17 cellular contexts compared by ENCODE assay signal in genomic region chr5:55582256-55582655, GRCh38. TPM values are rescaled to one million over a fixed set of nuclear protein-coding genes. Genes with fewer than 3 reads are reported as not detected.
DNase-seq lines count a peak whose midpoint lies in the region; ATAC-seq and TF ChIP-seq lines count a peak whose summit lies in the region.
"Had no signal": no experiment of that assay in that cellular context is flagged by ENCODE, and none has a peak within 500 bp of the region (broad histone marks: within the 10 kb centered on the region; RNA-seq: fewer than 3 reads in every experiment).

No MANE protein-coding gene starts in this region.

- intact Hi-C loops in activated CD8-positive, alpha-beta T cell treated with anti-CD3 and anti-CD28 coated beads for 36 hours (cut with micrococcal nuclease): no loop called here

- CTCF ChIA-PET in activated naive CD4-positive, alpha-beta T cell treated with anti-CD3 and anti-CD28 coated beads, Interleukin-2, amount 10 ng/mL, durations not matched to agents 7 days and 5 days (lab: Charles Lee): interaction anchor here (0.7 kb wide), 1 partner anchor 9 kb away, joined by 3 read pairs; no protein-coding TSS in a partner anchor
- CTCF ChIA-PET in activated CD8-positive, alpha-beta T cell treated with anti-CD3 and anti-CD28 coated beads for 36 hours (lab: Charles Lee): no interaction called here

- H3K27me3 Mint-ChIP-seq in activated naive CD4-positive, alpha-beta T cell treated with anti-CD3 and anti-CD28 coated beads, Interleukin-2, amount 10 ng/mL, durations not matched to agents 7 days and 5 days: no peaks in the 10 kb centered on the region
- peaks cover 2% of the 10 kb centered on the region for H3K27me3 Mint-ChIP-seq in activated CD8-positive, alpha-beta T cell treated with anti-CD3 and anti-CD28 coated beads for 36 hours
- no peaks in the 10 kb centered on the region for H3K27me3 Mint-ChIP-seq in nephron progenitor cell (ENCODE audit: low read depth, poor library complexity)

- POLR2A ChIA-PET in activated CD8-positive, alpha-beta T cell treated with anti-CD3 and anti-CD28 coated beads for 36 hours (lab: Charles Lee): no interaction called here

- peaks cover 2% of the 10 kb centered on the region for H3K36me3 Mint-ChIP-seq in activated naive CD4-positive, alpha-beta T cell treated with anti-CD3 and anti-CD28 coated beads, Interleukin-2, amount 10 ng/mL, durations not matched to agents 7 days and 5 days
- H3K36me3 Mint-ChIP-seq in activated CD8-positive, alpha-beta T cell treated with anti-CD3 and anti-CD28 coated beads for 36 hours (ENCODE audit: low read depth): no peaks in the 10 kb centered on the region
- no peaks in the 10 kb centered on the region for H3K36me3 Mint-ChIP-seq in nephron progenitor cell (ENCODE audit: low read depth)
- H3K36me3 Mint-ChIP-seq: brain, mesothelial cell of epicardium had no signal

- H3K27ac Mint-ChIP-seq in activated naive CD4-positive, alpha-beta T cell treated with anti-CD3 and anti-CD28 coated beads, Interleukin-2, amount 10 ng/mL, durations not matched to agents 7 days and 5 days: peak overlapping the region; percentile 26
- H3K27ac Mint-ChIP-seq in activated CD8-positive, alpha-beta T cell treated with anti-CD3 and anti-CD28 coated beads for 36 hours: peak overlapping the region; percentile 57
- H3K27ac Mint-ChIP-seq in nephron progenitor cell: peak overlapping the region; percentile 8
- H3K27ac Mint-ChIP-seq: brain, mesothelial cell of epicardium had no signal

- peak; percentile 61 for ATAC-seq in activated CD8-positive, alpha-beta T cell treated with anti-CD3 and anti-CD28 coated beads for 36 hours
- ATAC-seq in GM19324 (IDR thresholded peaks at IDR 0.05; ENCODE audit: low FRiP score, unreplicated experiment) (no peak), GM18511 (IDR thresholded peaks at IDR 0.05; ENCODE audit: unreplicated experiment) (no peak)
- ATAC-seq: Panc1, right cardiac atrium had no signal

- TF ChIP-seq CTCF in GM13977 (IDR thresholded peaks at IDR 0.05; ENCODE audit: extremely low read depth, insufficient read depth, missing control alignments): no peak
- no peak for TF ChIP-seq CTCF in activated CD8-positive, alpha-beta T cell treated with anti-CD3 and anti-CD28 coated beads for 36 hours (IDR thresholded peaks at IDR 0.05)
- TF ChIP-seq CTCF in nephron progenitor cell (IDR thresholded peaks at IDR 0.05): no peak

- DNase-seq in activated naive CD4-positive, alpha-beta T cell treated with anti-CD3 and anti-CD28 coated beads, Interleukin-2, amount 10 ng/mL, durations not matched to agents 7 days and 5 days: peak; percentile 26
- DNase-seq in activated naive CD4-positive, alpha-beta T cell treated with anti-CD3 and anti-CD28 coated beads, Interleukin-2, amount 50 U/mL, for 16 hours: no peak
- DNase-seq in GM13977 (ENCODE audit: low spot score): peak; percentile 27
- DNase-seq in activated CD8-positive, alpha-beta T cell treated with anti-CD3 and anti-CD28 coated beads for 36 hours: peak; percentile 51
- DNase-seq in nephron progenitor cell: no peak
- no peak for DNase-seq in NCI-H510A (lab: John Stamatoyannopoulos, UW)
- DNase-seq: activated gamma-delta T cell treated with Interleukin-2 at 50 U/mL for 16 hours, GM23248, MG63, NCI-H2081, NCI-H526, right cardiac atrium had no signal

- H3K4me1 Mint-ChIP-seq in activated naive CD4-positive, alpha-beta T cell treated with anti-CD3 and anti-CD28 coated beads, Interleukin-2, amount 10 ng/mL, durations not matched to agents 7 days and 5 days: peaks cover 38% of the 10 kb centered on the region
- peaks cover 14% of the 10 kb centered on the region for H3K4me1 Mint-ChIP-seq in activated CD8-positive, alpha-beta T cell treated with anti-CD3 and anti-CD28 coated beads for 36 hours (ENCODE audit: low read depth)
- no peaks in the 10 kb centered on the region for H3K4me1 Mint-ChIP-seq in nephron progenitor cell

- H3K9me3 Mint-ChIP-seq in activated naive CD4-positive, alpha-beta T cell treated with anti-CD3 and anti-CD28 coated beads, Interleukin-2, amount 10 ng/mL, durations not matched to agents 7 days and 5 days: no peaks in the 10 kb centered on the region
- no peaks in the 10 kb centered on the region for H3K9me3 Mint-ChIP-seq in activated CD8-positive, alpha-beta T cell treated with anti-CD3 and anti-CD28 coated beads for 36 hours
- H3K9me3 Mint-ChIP-seq in nephron progenitor cell: no peaks in the 10 kb centered on the region
- H3K9me3 Mint-ChIP-seq: brain, mesothelial cell of epicardium had no signal

- peak overlapping the region; percentile 13 for H3K4me3 Mint-ChIP-seq in activated naive CD4-positive, alpha-beta T cell treated with anti-CD3 and anti-CD28 coated beads, Interleukin-2, amount 10 ng/mL, durations not matched to agents 7 days and 5 days
- no peak overlapping the region for H3K4me3 Mint-ChIP-seq in activated CD8-positive, alpha-beta T cell treated with anti-CD3 and anti-CD28 coated beads for 36 hours
- no peak overlapping the region for H3K4me3 Mint-ChIP-seq in nephron progenitor cell
- H3K4me3 Mint-ChIP-seq: brain, mesothelial cell of epicardium had no signal

- in situ Hi-C loops in GM13977 (cut with MboI; ENCODE audit: low pct_unique_long_range_greater_than_20kb, low sequenced_read_pairs, unreplicated experiment): no loop called here

RNA-seq across cellular contexts. Expression of gene PLPP1, which starts 47.5 kb away (rescaled TPM):
- 10 to 100 TPM; 15.9 to 17.6 TPM for total RNA-seq in activated CD8-positive, alpha-beta T cell treated with anti-CD3 and anti-CD28 coated beads for 36 hours

Comparison
In these comparisons a context has a peak if more than half of its experiments do, and no peak if none do; other contexts are left out.
1. DNase-seq: peak in activated naive CD4-positive, alpha-beta T cell treated with anti-CD3 and anti-CD28 coated beads, Interleukin-2, amount 10 ng/mL, durations not matched to agents 7 days and 5 days (single experiment), GM13977 (single experiment) and activated CD8-positive, alpha-beta T cell treated with anti-CD3 and anti-CD28 coated beads for 36 hours (single experiment); none in activated naive CD4-positive, alpha-beta T cell treated with anti-CD3 and anti-CD28 coated beads, Interleukin-2, amount 50 U/mL, for 16 hours (single experiment), nephron progenitor cell (single experiment) and NCI-H510A (single experiment).
2. Peak in every context shown above with its lines, with median percentiles within 50 percentile points of each other: H3K27ac Mint-ChIP-seq.